In the genomic region with DNA sequence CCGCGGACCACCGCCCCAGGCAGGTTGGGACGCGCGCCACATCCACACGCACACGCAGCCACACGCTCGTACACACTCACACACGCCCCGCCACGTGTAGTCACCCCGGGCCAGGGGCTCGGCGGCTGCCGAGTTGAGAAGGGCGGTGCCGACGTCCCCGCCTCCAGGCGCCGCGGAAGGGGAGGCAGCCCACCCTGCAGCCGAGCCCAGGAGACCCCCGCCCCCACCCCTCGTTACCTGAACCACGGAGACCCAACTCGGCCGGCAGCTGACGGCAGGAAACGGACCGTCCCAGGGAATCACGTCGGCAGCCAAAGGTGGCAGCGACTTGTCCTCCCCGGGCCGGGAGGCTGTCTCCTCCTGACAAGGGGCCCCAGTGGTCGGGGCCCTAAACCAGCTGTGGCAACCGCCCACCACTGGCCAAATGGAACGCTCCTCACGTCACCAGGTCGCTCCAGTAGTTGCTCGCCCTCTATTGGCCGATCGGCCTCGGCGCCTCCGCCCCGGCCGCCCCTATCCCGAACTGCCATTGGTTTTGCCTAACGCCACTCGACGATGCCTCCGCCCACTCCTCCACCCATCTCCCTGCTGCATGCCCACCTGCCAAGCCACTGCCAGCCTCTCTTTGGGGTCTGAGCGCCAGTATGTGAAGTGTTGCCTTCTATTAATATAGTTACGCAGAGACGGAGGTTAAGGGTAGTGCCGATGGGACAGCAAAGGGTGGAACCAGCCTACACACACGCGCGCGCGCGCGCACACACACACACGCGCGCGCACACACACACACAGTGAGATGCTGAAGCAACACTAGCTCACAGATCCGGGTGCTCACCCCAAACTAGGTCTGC, we compare ENCODE assay signal across 8 cellular contexts. TPM values are rescaled to one million over a fixed set of nuclear protein-coding genes. Genes with fewer than 3 reads are reported as not detected.
DNase-seq lines count a peak whose midpoint lies in the region; ATAC-seq, FAIRE-seq and TF ChIP-seq lines count a peak whose summit lies in the region.

A gene (minus strand): TSS at position 428 of the 848 bp plus-strand sequence. CDS start 1,941 bp downstream, outside the sequence.

- peak; percentile 97 for ATAC-seq in HG02840 (IDR thresholded peaks at IDR 0.05; ENCODE audit: low FRiP score, unreplicated experiment)
- ATAC-seq in heart right ventricle, result peak; percentile 94 to 99 (median 97)

- H3K9me3 ChIP-seq in adrenal gland (replicated peaks in 1 of 3) (no peaks in the 10 kb centered on the region), heart right ventricle (no peaks in the 10 kb centered on the region)

- intact Hi-C loops in adrenal gland (cut with DNase I) (no loop called here), heart right ventricle (cut with DNase I) (loop anchor here in 2 of 10 donors (10.0 kb wide), 3 partner anchors 61 to 239 kb away; a partner anchor contains a TSS), posterior cingulate gyrus (cut with DNase I) (loop anchor here (10.0 kb wide), 1 partner anchor 239 kb away; no protein-coding TSS in a partner anchor)

- H3K4me1 Mint-ChIP-seq in type B pancreatic cell (ENCODE audit: unreplicated experiment), result peaks cover 23% of the 10 kb centered on the region

- peak within 1 kb of the TSS; percentile 86 for H3K27ac Mint-ChIP-seq in type B pancreatic cell

- H3K36me3 Mint-ChIP-seq in type B pancreatic cell, result peaks cover 5% of the 10 kb centered on the region

- 0 to 57% (median 21%) methylated on average over 1 to 71 of the region's 72 CpGs for WGBS in adrenal gland, 4 donors
- WGBS in heart right ventricle, 2 donors, result 1% methylated on average over 41 to 69 of the region's 72 CpGs

- H3K9me3 Mint-ChIP-seq in type B pancreatic cell, result no peaks in the 10 kb centered on the region

- TF ChIP-seq POLR2A in GM12892 (IDR thresholded peaks at IDR 0.05; ENCODE audit: low read depth, low read length), result no peak; the same call in 1 of the 2 replicates
- peak in 1 of 2 donors; percentile 32 for TF ChIP-seq POLR2A in adrenal gland (IDR thresholded peaks at IDR 0.05)

- peak; percentile 76 for FAIRE-seq in GM12892 (lab: Jason Lieb, UNC)

- H3K27me3 Mint-ChIP-seq in type B pancreatic cell, result peaks cover 15% of the 10 kb centered on the region

- no peaks in the 10 kb centered on the region for H3K27me3 ChIP-seq in adrenal gland
- H3K27me3 ChIP-seq in heart right ventricle, result peaks cover 0 to 14% (median 0%) of the 10 kb centered on the region in 7 donors

- H3K4me1 ChIP-seq in adrenal gland (replicated peaks in 1 of 2) (no peaks in the 10 kb centered on the region), heart right ventricle (peaks cover 0 to 12% (median 0%) of the 10 kb centered on the region in 9 donors)

- H3K27ac ChIP-seq in adrenal gland, result peak within 1 kb of the TSS in 2 of 5 donors; percentile 71 to 81
- peak within 1 kb of the TSS; percentile 13 to 83 (median 76) for H3K27ac ChIP-seq in heart right ventricle

- TF ChIP-seq CTCF in adrenal gland (IDR thresholded peaks at IDR 0.05) (peak in 2 of 6 experiments; percentile 8 to 19), heart right ventricle (IDR thresholded peaks at IDR 0.05) (peak in 4 of 9 donors; percentile 2 to 25 (median 14)), type B pancreatic cell (conservative IDR thresholded peaks at IDR 0.05) (no peak)

- peak within 1 kb of the TSS in 3 of 4 donors; percentile 41 to 82 (median 48) for H3K4me3 ChIP-seq in adrenal gland
- peak within 1 kb of the TSS; percentile 49 to 84 (median 70) for H3K4me3 ChIP-seq in heart right ventricle

- no peaks in the 10 kb centered on the region for H3K36me3 ChIP-seq in adrenal gland (replicated peaks in 1 of 2)
- peaks cover 0 to 9% (median 0%) of the 10 kb centered on the region in 9 donors for H3K36me3 ChIP-seq in heart right ventricle

- peak; percentile 64 for DNase-seq in GM12892 (ENCODE audit: insufficient read length)
- peak; percentile 63 for DNase-seq in NCI-H1436 treated with DMSO at 0.1 percent for 48 hours (lab: John Stamatoyannopoulos, UW)
- peak; percentile 79 for DNase-seq in T follicular helper cell (ENCODE audit: low read depth)
- peak; percentile 83 to 94 (median 88) for DNase-seq in adrenal gland
- peak; percentile 88 to 90 for DNase-seq in heart right ventricle
- peak; percentile 83 to 99 (median 90) for DNase-seq in posterior cingulate gyrus
- peak; percentile 87 for DNase-seq in type B pancreatic cell (ENCODE audit: extremely low spot score, unreplicated experiment)

- H3K4me3 Mint-ChIP-seq in type B pancreatic cell, result peak within 1 kb of the TSS; percentile 97

RNA-seq across cellular contexts. Expression of the gene that starts here (rescaled TPM):
- 5.6 TPM for polyA plus RNA-seq in GM12892 (2012; ENCODE audit: missing spikeins)
- total RNA-seq in adrenal gland (10 to 100 TPM; 20.7 to 75.7 (median 26.4) TPM), heart right ventricle (10 to 100 TPM in 7 of 10 donors, 1 to 10 TPM in 3; 8.3 to 22.8 (median 11.4) TPM), type B pancreatic cell (ENCODE audit: low replicate concordance) (35.3 and 56.6 TPM in 2 replicates)
- polyA plus RNA-seq in adrenal gland (10 to 100 TPM in 1 of 3 donors, 1 to 10 TPM in 2; 4.3 to 33.3 (median 7.2) TPM), heart right ventricle (10 to 100 TPM in 1 of 2 donors, 1 to 10 TPM in 1; 4.2 to 20.0 TPM)
